ENCODE assay signal across 8 cellular contexts in the genomic region with DNA sequence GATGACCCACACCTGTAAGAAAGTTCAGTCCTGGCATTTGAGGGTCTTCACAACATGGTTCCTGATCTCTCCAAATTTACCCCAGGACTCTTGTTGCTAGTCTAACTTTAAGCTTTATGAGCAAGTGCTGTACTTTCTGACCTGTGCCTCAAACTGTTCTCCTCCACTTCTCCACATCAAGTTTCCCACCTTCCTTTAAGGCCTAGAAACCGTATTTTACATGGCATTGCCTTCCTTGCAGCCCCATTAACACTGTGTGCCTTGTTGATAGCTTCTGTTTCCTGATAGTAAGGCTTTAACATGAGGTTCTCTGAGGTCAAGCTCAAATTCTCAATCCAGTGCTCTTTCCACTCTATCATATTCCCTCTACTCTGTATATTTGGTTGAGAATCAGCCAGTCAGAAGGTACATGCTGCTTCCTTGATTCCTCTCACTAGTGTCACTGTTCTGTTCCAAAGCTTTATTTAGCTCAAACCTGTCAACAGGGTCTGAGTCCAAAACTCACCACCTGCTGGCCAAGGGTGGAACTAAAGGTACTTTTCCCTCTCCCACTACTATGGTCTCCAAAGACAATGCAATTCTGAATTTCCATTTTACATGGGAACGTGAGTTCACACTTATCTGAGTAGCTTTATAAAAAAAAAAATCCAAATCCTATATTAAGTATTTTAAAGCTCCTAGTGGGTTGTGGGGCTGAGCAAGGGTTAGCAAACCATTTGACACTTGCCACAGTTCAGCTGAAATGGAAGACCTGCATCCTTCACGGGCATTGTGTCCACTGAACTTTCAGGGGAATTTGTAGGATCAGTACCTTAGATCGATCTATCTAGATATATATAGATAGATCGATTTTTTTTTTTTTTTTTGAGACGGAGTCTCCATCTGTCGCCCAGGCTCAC. TPM values are rescaled to one million over a fixed set of nuclear protein-coding genes. Genes with fewer than 3 reads are reported as not detected.
DNase-seq lines count a peak whose midpoint lies in the region; ATAC-seq and TF ChIP-seq lines count a peak whose summit lies in the region.

No MANE protein-coding gene starts in this region.

- TF ChIP-seq CTCF in BE2C (IDR thresholded peaks at IDR 0.05; ENCODE audit: low read depth, low read length) (peak; percentile 80), fibroblast of villous mesenchyme (IDR thresholded peaks at IDR 0.05; ENCODE audit: insufficient read depth, low read depth, low read length) (peak; percentile 79)

- peak; percentile 69 for DNase-seq in BE2C
- peak; percentile 69 for DNase-seq in NCI-H82 (lab: John Stamatoyannopoulos, UW)
- peak; percentile 63 to 69 for DNase-seq in activated T-cell treated with anti-CD3 and anti-CD28 coated beads, Interleukin-2, amount 50 U/mL, for 48 hours
- DNase-seq in fibroblast of villous mesenchyme (ENCODE audit: low read depth) = peak; percentile 50
- no peak for DNase-seq in DMS79 (lab: John Stamatoyannopoulos, UW)

- H3K36me3 ChIP-seq in BE2C = peaks cover 20% of the 10 kb centered on the region
- peaks cover 6% of the 10 kb centered on the region for H3K36me3 ChIP-seq in rectal smooth muscle tissue (ENCODE audit: control insufficient read depth, insufficient read depth, low read length)

- peak overlapping the region; percentile 15 for H3K27ac ChIP-seq in rectal smooth muscle tissue (ENCODE audit: low read depth, low read length)

- H3K9ac ChIP-seq in rectal smooth muscle tissue (ENCODE audit: low read length) = no peak overlapping the region

- no peaks in the 10 kb centered on the region for H3K9me3 ChIP-seq in BE2C

- H3K27me3 ChIP-seq in BE2C (no peaks in the 10 kb centered on the region), rectal smooth muscle tissue (ENCODE audit: control insufficient read depth, insufficient read depth, low read length) (no peaks in the 10 kb centered on the region)

- H3K4me3 ChIP-seq in BE2C (ENCODE audit: low read depth, low read length) (no peak overlapping the region), fibroblast of villous mesenchyme (ENCODE audit: low read depth, low read length) (no peak overlapping the region), rectal smooth muscle tissue (ENCODE audit: low read length) (no peak overlapping the region)

- H3K4me1 ChIP-seq in BE2C = no peaks in the 10 kb centered on the region
- H3K4me1 ChIP-seq in rectal smooth muscle tissue (ENCODE audit: control insufficient read depth, insufficient read depth, low read length) = peaks cover 5% of the 10 kb centered on the region

- ATAC-seq in GM18868 (IDR thresholded peaks at IDR 0.05; ENCODE audit: unreplicated experiment) (peak; percentile 52), GM21723 (IDR thresholded peaks at IDR 0.05; ENCODE audit: unreplicated experiment) (no peak)

RNA-seq across cellular contexts. Expression of a gene that starts 21.1 kb away (rescaled TPM):
- polyA plus RNA-seq in BE2C (2012; ENCODE audit: insufficient read depth, insufficient read length, low read depth) = 117 TPM
- total RNA-seq in fibroblast of villous mesenchyme = 351 and 386 TPM in 2 replicates

RNA-seq across cellular contexts. Expression of a gene that starts 28.4 kb away (rescaled TPM):
- polyA plus RNA-seq in BE2C (2012; ENCODE audit: insufficient read depth, insufficient read length, low read depth) = 9.5 TPM
- total RNA-seq in fibroblast of villous mesenchyme = 22.5 and 23.7 TPM in 2 replicates

RNA-seq across cellular contexts. Expression of a gene that starts 45.1 kb away (rescaled TPM):
- 23.5 TPM for polyA plus RNA-seq in BE2C (2012; ENCODE audit: insufficient read depth, insufficient read length, low read depth)
- 13.5 and 14.7 TPM in 2 replicates for total RNA-seq in fibroblast of villous mesenchyme

RNA-seq across cellular contexts. Expression of a gene that starts 51.6 kb away (rescaled TPM):
- polyA plus RNA-seq in BE2C (2012; ENCODE audit: insufficient read depth, insufficient read length, low read depth) = 142 TPM
- total RNA-seq in fibroblast of villous mesenchyme = 169 and 193 TPM in 2 replicates
